In the genomic region with DNA sequence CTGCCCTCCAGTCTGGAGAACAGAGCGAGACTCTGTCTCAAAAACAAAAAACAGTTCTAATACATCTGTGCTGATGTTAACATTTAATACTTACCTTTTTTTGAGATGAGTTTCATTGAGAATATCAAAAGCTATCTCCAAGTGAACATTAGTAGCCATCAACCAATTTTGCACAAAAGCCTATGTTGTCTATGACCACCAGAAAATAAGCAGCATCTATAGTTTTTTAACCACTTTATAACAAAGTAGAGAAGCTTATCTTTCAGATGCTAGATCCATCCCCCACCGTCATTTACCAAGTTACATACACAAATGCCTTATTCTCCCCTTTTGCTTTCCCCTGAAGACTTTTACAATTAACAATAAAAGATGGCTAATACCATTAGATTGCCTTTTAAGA, we compare ENCODE assay signal across 12 cellular contexts. TPM values are rescaled to one million over a fixed set of nuclear protein-coding genes. Genes with fewer than 3 reads are reported as not detected.
A peak's percentile ranks its signal among the peaks of the same experiment; 100 is the strongest.
DNase-seq lines count a peak whose midpoint lies in the region; ATAC-seq and TF ChIP-seq lines count a peak whose summit lies in the region.
"Had no signal": no experiment of that assay in that cellular context is flagged by ENCODE, and none has a peak within 500 bp of the region (broad histone marks: within the 10 kb centered on the region; RNA-seq: fewer than 3 reads in every experiment).

No MANE protein-coding gene starts in this region.

- H2AFZ ChIP-seq in ACC112 (ENCODE audit: low read length, unreplicated experiment) (no peak overlapping the region), GM23338 (no peak overlapping the region)

- peaks cover 47% of the 10 kb centered on the region for H3K4me1 ChIP-seq in ACC112 (ENCODE audit: control insufficient read depth, insufficient read depth, low read length, unreplicated experiment)
- peaks cover 18% of the 10 kb centered on the region for H3K4me1 ChIP-seq in GM23338 (ENCODE audit: insufficient read depth)

- H3K36me3 ChIP-seq in ACC112 (ENCODE audit: insufficient read depth, low read length) (peaks cover 69% of the 10 kb centered on the region), GM23338 (ENCODE audit: insufficient read depth) (peaks cover 33% of the 10 kb centered on the region)

- H3K27me3 Mint-ChIP-seq in GM23338 (ENCODE audit: insufficient read depth, low read depth, poor library complexity) (peaks cover 16% of the 10 kb centered on the region), memory B cell (no peaks in the 10 kb centered on the region)
- no peaks in the 10 kb centered on the region for H3K27me3 Mint-ChIP-seq in activated CD4-positive, alpha-beta memory T cell treated with anti-CD3 and anti-CD28 coated beads, Interleukin-2, amount 10 ng/mL, durations not matched to agents 7 days and 5 days
- H3K27me3 Mint-ChIP-seq: stimulated activated naive B cell treated with anti-CD40 and anti-IgM and Interleukin-4, amounts not matched to agents 10 μg/mL and 1 μg/mL and 100 μg/mL, for 72 hours had no signal

- H3K27ac ChIP-seq in ACC112 (ENCODE audit: low read depth, low read length) (no peak overlapping the region), GM23338 (ENCODE audit: low read depth) (peak overlapping the region; percentile 46; the same call in 1 of the 2 replicates)

- H3K27me3 ChIP-seq in ACC112 (ENCODE audit: insufficient read depth, low read length): no peaks in the 10 kb centered on the region
- H3K27me3 ChIP-seq in GM23338 (ENCODE audit: insufficient read depth): no peaks in the 10 kb centered on the region

- no peak for TF ChIP-seq CTCF in GM23338 (conservative IDR thresholded peaks at IDR 0.05; ENCODE audit: low read depth in 2 of 2)

- H3K9me3 Mint-ChIP-seq in GM23338: peaks cover 6% of the 10 kb centered on the region; the same call in 2 of the 3 replicates
- no peaks in the 10 kb centered on the region for H3K9me3 Mint-ChIP-seq in activated CD4-positive, alpha-beta memory T cell treated with anti-CD3 and anti-CD28 coated beads, Interleukin-2, amount 10 ng/mL, durations not matched to agents 7 days and 5 days
- no peaks in the 10 kb centered on the region for H3K9me3 Mint-ChIP-seq in memory B cell
- H3K9me3 Mint-ChIP-seq: stimulated activated naive B cell treated with anti-CD40 and anti-IgM and Interleukin-4, amounts not matched to agents 10 μg/mL and 1 μg/mL and 100 μg/mL, for 72 hours had no signal

- H3K4me3 ChIP-seq in ACC112 (ENCODE audit: low read depth, low read length): peak overlapping the region; percentile 89
- H3K4me3 ChIP-seq in GM23338: peak overlapping the region; percentile 94; the same call in 1 of the 2 replicates

- peak overlapping the region; percentile 28; the same call in 2 of the 3 replicates for H3K4me3 Mint-ChIP-seq in GM23338
- H3K4me3 Mint-ChIP-seq in activated CD4-positive, alpha-beta memory T cell treated with anti-CD3 and anti-CD28 coated beads, Interleukin-2, amount 10 ng/mL, durations not matched to agents 7 days and 5 days: peak overlapping the region; percentile 15
- H3K4me3 Mint-ChIP-seq in memory B cell: no peak overlapping the region

- H3K27ac Mint-ChIP-seq in GM23338 (peak overlapping the region; percentile 2; the same call in 1 of the 2 replicates), memory B cell (peak overlapping the region; percentile 38)
- H3K27ac Mint-ChIP-seq in activated CD4-positive, alpha-beta memory T cell treated with anti-CD3 and anti-CD28 coated beads, Interleukin-2, amount 10 ng/mL, durations not matched to agents 7 days and 5 days: peak overlapping the region; percentile 4

- peaks cover 26% of the 10 kb centered on the region; the same call in 1 of the 2 replicates for H3F3A ChIP-seq in GM23338 (replicated peaks; ENCODE audit: low read depth)

- ATAC-seq in GM23338 (no peak), memory B cell (ENCODE audit: low read depth) (no peak), GM21390 (IDR thresholded peaks at IDR 0.05; ENCODE audit: unreplicated experiment) (no peak), GM21825 (IDR thresholded peaks at IDR 0.05; ENCODE audit: unreplicated experiment) (no peak), HG02840 (IDR thresholded peaks at IDR 0.05; ENCODE audit: low FRiP score, unreplicated experiment) (no peak), HG03457 (IDR thresholded peaks at IDR 0.05; ENCODE audit: unreplicated experiment) (no peak)
- ATAC-seq: Right ventricle myocardium inferior; stimulated activated naive B cell treated with anti-CD40 and anti-IgM and Interleukin-4, amounts not matched to agents 10 μg/mL and 1 μg/mL and 100 μg/mL, for 72 hours had no signal

- H3K36me3 Mint-ChIP-seq in GM23338 (ENCODE audit: low read depth): peaks cover 90% of the 10 kb centered on the region
- peaks cover 89% of the 10 kb centered on the region for H3K36me3 Mint-ChIP-seq in activated CD4-positive, alpha-beta memory T cell treated with anti-CD3 and anti-CD28 coated beads, Interleukin-2, amount 10 ng/mL, durations not matched to agents 7 days and 5 days (ENCODE audit: low read depth)
- H3K36me3 Mint-ChIP-seq in memory B cell: peaks cover 25% of the 10 kb centered on the region

- DNase-seq in GM23338 (ENCODE audit: low spot score) (no peak), memory B cell (ENCODE audit: low spot score in 2 of 2) (no peak)
- DNase-seq in activated CD4-positive, alpha-beta memory T cell treated with anti-CD3 and anti-CD28 coated beads, Interleukin-2, amount 10 ng/mL, durations not matched to agents 7 days and 5 days: no peak
- DNase-seq: midbrain; NCI-H446; stimulated activated naive B cell treated with anti-CD40 and anti-IgM and Interleukin-4, amounts not matched to agents 10 μg/mL and 1 μg/mL and 100 μg/mL, for 72 hours had no signal

- H4K20me1 ChIP-seq in GM23338 (replicated peaks; ENCODE audit: insufficient read depth): peaks cover 32% of the 10 kb centered on the region

- H3K4me1 Mint-ChIP-seq in GM23338 (peaks cover 38% of the 10 kb centered on the region), memory B cell (peaks cover 34% of the 10 kb centered on the region)
- H3K4me1 Mint-ChIP-seq in activated CD4-positive, alpha-beta memory T cell treated with anti-CD3 and anti-CD28 coated beads, Interleukin-2, amount 10 ng/mL, durations not matched to agents 7 days and 5 days: peaks cover 74% of the 10 kb centered on the region

- POLR2A ChIA-PET in activated CD4-positive, alpha-beta memory T cell treated with anti-CD3 and anti-CD28 coated beads, Interleukin-2, amount 10 ng/mL, durations not matched to agents 7 days and 5 days (lab: Charles Lee): interaction anchor here (0.8 to 7.1 kb wide), 4 partner anchors 9 to 81 kb away, joined by 3 to 50 read pairs (median 6); a partner anchor contains a TSS

- CTCF ChIA-PET in activated CD4-positive, alpha-beta memory T cell treated with anti-CD3 and anti-CD28 coated beads, Interleukin-2, amount 10 ng/mL, durations not matched to agents 7 days and 5 days (lab: Charles Lee): interaction anchor here (1.8 kb wide), 1 partner anchor 110 kb away, joined by 4 read pairs; no protein-coding TSS in a partner anchor

- no peaks in the 10 kb centered on the region for H3K9me2 ChIP-seq in GM23338 (ENCODE audit: insufficient read depth)

- H3K79me2 ChIP-seq in ACC112 (ENCODE audit: control insufficient read depth, insufficient read depth, low read length, unreplicated experiment) (peaks cover 66% of the 10 kb centered on the region), GM23338 (replicated peaks; ENCODE audit: insufficient read depth) (peaks cover 56% of the 10 kb centered on the region)

- peak overlapping the region; percentile 96; the same call in 1 of the 2 replicates for H3K4me2 ChIP-seq in GM23338

TF ChIP-seq in GM23338, 12 proteins besides CTCF, POLR2A, EP300 and RAD21 (continues in another document):
- no peak for TF ChIP-seq NANOG (IDR thresholded peaks at IDR 0.05; ENCODE audit: borderline replicate concordance)
- TF ChIP-seq, protein P1, sequence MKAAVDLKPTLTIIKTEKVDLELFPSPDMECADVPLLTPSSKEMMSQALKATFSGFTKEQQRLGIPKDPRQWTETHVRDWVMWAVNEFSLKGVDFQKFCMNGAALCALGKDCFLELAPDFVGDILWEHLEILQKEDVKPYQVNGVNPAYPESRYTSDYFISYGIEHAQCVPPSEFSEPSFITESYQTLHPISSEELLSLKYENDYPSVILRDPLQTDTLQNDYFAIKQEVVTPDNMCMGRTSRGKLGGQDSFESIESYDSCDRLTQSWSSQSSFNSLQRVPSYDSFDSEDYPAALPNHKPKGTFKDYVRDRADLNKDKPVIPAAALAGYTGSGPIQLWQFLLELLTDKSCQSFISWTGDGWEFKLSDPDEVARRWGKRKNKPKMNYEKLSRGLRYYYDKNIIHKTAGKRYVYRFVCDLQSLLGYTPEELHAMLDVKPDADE (IDR thresholded peaks at IDR 0.05): no peak

RNA-seq across cellular contexts. Expression of a gene that starts 4.1 kb away (rescaled TPM):
- 584 and 639 TPM in 2 replicates for total RNA-seq in GM23338 (2014; rRNA removed; shearing (Covaris generic))
- 373 and 413 TPM in 2 replicates for polyA plus RNA-seq in GM23338 (2016; fragmentation: Nextera tagmentation; extraction: Ambion mirVana)
- total RNA-seq in activated CD4-positive, alpha-beta memory T cell treated with anti-CD3 and anti-CD28 coated beads, Interleukin-2, amount 10 ng/mL, durations not matched to agents 7 days and 5 days: 100 to 1,000 TPM; 298 to 304 TPM

RNA-seq across cellular contexts. Expression of a gene that starts 14.9 kb away (rescaled TPM):
- total RNA-seq in GM23338 (2014; rRNA removed; shearing (Covaris generic)): 67.7 and 74.6 TPM in 2 replicates
- 34.8 and 36.0 TPM in 2 replicates for polyA plus RNA-seq in GM23338 (2016; fragmentation: Nextera tagmentation; extraction: Ambion mirVana)
- total RNA-seq in activated CD4-positive, alpha-beta memory T cell treated with anti-CD3 and anti-CD28 coated beads, Interleukin-2, amount 10 ng/mL, durations not matched to agents 7 days and 5 days: 10 to 100 TPM; 44.6 to 46.6 TPM

RNA-seq across cellular contexts. Expression of a gene that starts 47.8 kb away (rescaled TPM):
- total RNA-seq in GM23338 (2014; rRNA removed; shearing (Covaris generic)): 3.0 and 3.3 TPM in 2 replicates
- polyA plus RNA-seq in GM23338 (2016; fragmentation: Nextera tagmentation; extraction: Ambion mirVana): 7.7 and 11.3 TPM in 2 replicates
- total RNA-seq in activated CD4-positive, alpha-beta memory T cell treated with anti-CD3 and anti-CD28 coated beads, Interleukin-2, amount 10 ng/mL, durations not matched to agents 7 days and 5 days: under 1 TPM in 1 of 2 experiments, not detected in 1; 0.25 TPM
